10 cellular contexts compared by ENCODE assay signal in the genomic region with DNA sequence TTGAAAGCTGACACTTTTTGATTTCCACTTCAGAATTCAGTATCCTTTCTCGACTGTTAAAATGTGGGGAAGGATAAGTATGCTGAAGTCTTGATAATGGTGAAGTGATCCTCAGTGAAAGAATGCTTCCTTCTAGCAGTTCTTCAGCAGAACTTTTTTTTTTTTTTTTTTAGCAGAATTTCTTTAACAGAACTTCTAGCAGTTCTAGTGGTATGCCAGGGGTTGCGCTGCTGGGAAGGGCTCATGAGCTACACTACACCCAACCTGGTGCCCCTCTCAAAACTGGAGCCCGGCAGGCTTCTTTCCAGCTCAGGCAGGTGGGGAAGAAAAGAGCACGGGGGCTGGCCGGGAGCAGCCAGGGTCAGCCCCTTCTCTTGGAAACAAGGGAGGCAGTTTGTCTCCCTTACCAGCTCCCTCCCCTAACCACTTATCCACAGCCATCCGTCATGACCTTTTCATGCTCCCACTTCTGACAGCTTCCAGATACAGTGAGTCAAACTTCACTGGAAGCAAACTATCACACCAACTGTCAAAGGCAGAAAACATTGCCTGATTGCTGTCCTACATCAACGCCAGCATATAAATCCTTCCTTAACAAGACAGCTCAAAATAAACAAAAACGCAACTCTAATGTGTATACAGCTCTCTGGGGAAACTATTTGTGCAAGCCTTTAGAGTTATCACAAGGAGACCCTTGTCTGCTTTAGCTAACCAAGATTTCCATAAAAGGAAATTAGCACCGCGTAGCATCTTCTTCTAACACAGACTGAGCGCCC.
DNase-seq lines count a peak whose midpoint lies in the region; ATAC-seq lines count a peak whose summit lies in the region.
"Had no signal": no experiment of that assay in that cellular context is flagged by ENCODE, and none has a peak within 500 bp of the region (broad histone marks: within the 10 kb centered on the region; RNA-seq: fewer than 3 reads in every experiment).

No MANE protein-coding gene starts in this region.

- no peak for ATAC-seq in HG02763 (IDR thresholded peaks at IDR 0.05; ENCODE audit: unreplicated experiment)

- in situ Hi-C loops in ACHN (cut with HindIII; ENCODE audit: low pct_ligation_motif_present, low pct_unique_long_range_greater_than_20kb, low sequenced_read_pairs) = no loop called here

- DNase-seq in A172 (ENCODE audit: low spot score) = peak; percentile 57
- peak; percentile 36 for DNase-seq in NCI-H1092 (lab: John Stamatoyannopoulos, UW)
- DNase-seq in dermis blood vessel endothelial cell = peak; percentile 39
- peak; percentile 32 to 77 for DNase-seq in lung microvascular endothelial cell (ENCODE audit: low read depth in 2 of 2)
- no peak for DNase-seq in NAMALWA (ENCODE audit: low spot score)
- no peak for DNase-seq in MV-4-11 (lab: John Stamatoyannopoulos, UW)
- no peak for DNase-seq in ACHN
- DNase-seq: CD4-positive, alpha-beta memory T cell; posterior cingulate gyrus had no signal

Comparison
In these comparisons a context has a peak if more than half of its experiments do, and no peak if none do; other contexts are left out.
1. DNase-seq: peak in A172 (single experiment), NCI-H1092 (single experiment), dermis blood vessel endothelial cell (single experiment) and lung microvascular endothelial cell (2 of 2); none in NAMALWA (single experiment), MV-4-11 (single experiment) and ACHN (single experiment).